ENCODE assay signal across 1 cellular context in genomic region chr19:18636183-18636968, GRCh38.
TF ChIP-seq lines count a peak whose summit lies in the region.

No MANE protein-coding gene starts in this region.

TF ChIP-seq in HEK293, 187 proteins besides CTCF, POLR2A, EP300 and RAD21 (continued from another document):
- 0 out of 2 replicates have a peak, but pooled peaks have one; percentile 68 for TF ChIP-seq KLF7 (tag by site-specific recombination; IDR thresholded peaks at IDR 0.05; ENCODE audit: borderline replicate concordance)
- TF ChIP-seq ZNF274 (IDR thresholded peaks at IDR 0.05; ENCODE audit: low read length): no peak
- no peak for TF ChIP-seq ZNF274 (tag by site-specific recombination; IDR thresholded peaks at IDR 0.05; ENCODE audit: borderline replicate concordance)
- no peak for TF ChIP-seq ZNF239 (tag by site-specific recombination; IDR thresholded peaks at IDR 0.05)
- no peak for TF ChIP-seq ZNF521 (tag by site-specific recombination; IDR thresholded peaks at IDR 0.05)
- no peak for TF ChIP-seq ZNF585B (tag by site-specific recombination; IDR thresholded peaks at IDR 0.05)
- peak; percentile 99 for TF ChIP-seq SP3 (tag by site-specific recombination; IDR thresholded peaks at IDR 0.05)
- no peak for TF ChIP-seq ZNF292 (tag by site-specific recombination; IDR thresholded peaks at IDR 0.05; ENCODE audit: borderline replicate concordance, low read depth)
- no peak for TF ChIP-seq ZNF266 (tag by site-specific recombination; IDR thresholded peaks at IDR 0.05; ENCODE audit: low read depth)
- TF ChIP-seq KLF10 (tag by site-specific recombination; IDR thresholded peaks at IDR 0.05): peak; percentile 92
- TF ChIP-seq ZNF664 (tag by site-specific recombination; IDR thresholded peaks at IDR 0.05): no peak
- TF ChIP-seq ZNF404 (tag by site-specific recombination; IDR thresholded peaks at IDR 0.05): no peak
- no peak for TF ChIP-seq ZNF488 (tag by site-specific recombination; IDR thresholded peaks at IDR 0.05)
- TF ChIP-seq ZNF302 (tag by site-specific recombination; IDR thresholded peaks at IDR 0.05; ENCODE audit: low read depth): no peak
- TF ChIP-seq ZNF660 (tag by site-specific recombination; IDR thresholded peaks at IDR 0.05): no peak
- peak; percentile 86 for TF ChIP-seq ZEB2 (tag by site-specific recombination; IDR thresholded peaks at IDR 0.05)
- TF ChIP-seq ZSCAN5A (tag by site-specific recombination; IDR thresholded peaks at IDR 0.05): no peak
- TF ChIP-seq ZNF785 (tag by site-specific recombination; IDR thresholded peaks at IDR 0.05): 0 out of 2 replicates have a peak, but pooled peaks have one; percentile 36
- TF ChIP-seq ZBTB17 (tag by site-specific recombination; IDR thresholded peaks at IDR 0.05): peak; percentile 44; the same call in 1 of the 2 replicates
- peak; percentile 95 for TF ChIP-seq KLF8 (tag by site-specific recombination; IDR thresholded peaks at IDR 0.05)
- peak; percentile 71 for TF ChIP-seq PATZ1 (tag by site-specific recombination; IDR thresholded peaks at IDR 0.05)
- TF ChIP-seq ZNF645 (tag by site-specific recombination; IDR thresholded peaks at IDR 0.05): no peak
- TF ChIP-seq PRDM10 (tag by site-specific recombination; IDR thresholded peaks at IDR 0.05): peak; percentile 91
- TF ChIP-seq ZNF558 (tag by site-specific recombination; IDR thresholded peaks at IDR 0.05): no peak
- no peak for TF ChIP-seq ZBTB44 (tag by site-specific recombination; IDR thresholded peaks at IDR 0.05)
- no peak for TF ChIP-seq ZFP37 (tag by site-specific recombination; IDR thresholded peaks at IDR 0.05)
- no peak for TF ChIP-seq ZNF768 (tag by site-specific recombination; IDR thresholded peaks at IDR 0.05)
- no peak for TF ChIP-seq ZNF555 (tag by site-specific recombination; conservative IDR thresholded peaks at IDR 0.05)
- TF ChIP-seq ZNF366 (tag by site-specific recombination; conservative IDR thresholded peaks at IDR 0.05): peak; percentile 66; the same call in 1 of the 2 replicates
- no peak for TF ChIP-seq ZNF501 (tag by site-specific recombination; IDR thresholded peaks at IDR 0.05)
- TF ChIP-seq KLF17 (tag by site-specific recombination; IDR thresholded peaks at IDR 0.05): 0 out of 2 replicates have a peak, but pooled peaks have one; percentile 24
- TF ChIP-seq ZNF155 (tag by site-specific recombination; IDR thresholded peaks at IDR 0.05): no peak
- no peak for TF ChIP-seq BCL11A (tag by site-specific recombination; IDR thresholded peaks at IDR 0.05; ENCODE audit: low read depth)
- TF ChIP-seq ZSCAN16 (tag by site-specific recombination; IDR thresholded peaks at IDR 0.05): no peak
- no peak for TF ChIP-seq ZNF610 (tag by site-specific recombination; IDR thresholded peaks at IDR 0.05; ENCODE audit: borderline replicate concordance)
- TF ChIP-seq ZFP3 (tag by site-specific recombination; IDR thresholded peaks at IDR 0.05; ENCODE audit: low read depth): no peak
- no peak for TF ChIP-seq ZNF175 (tag by site-specific recombination; IDR thresholded peaks at IDR 0.05)
- TF ChIP-seq ZBTB8A (tag by site-specific recombination; IDR thresholded peaks at IDR 0.05): peak; percentile 99
- TF ChIP-seq ZNF621 (tag by site-specific recombination; IDR thresholded peaks at IDR 0.05): no peak
